In the genomic region with DNA sequence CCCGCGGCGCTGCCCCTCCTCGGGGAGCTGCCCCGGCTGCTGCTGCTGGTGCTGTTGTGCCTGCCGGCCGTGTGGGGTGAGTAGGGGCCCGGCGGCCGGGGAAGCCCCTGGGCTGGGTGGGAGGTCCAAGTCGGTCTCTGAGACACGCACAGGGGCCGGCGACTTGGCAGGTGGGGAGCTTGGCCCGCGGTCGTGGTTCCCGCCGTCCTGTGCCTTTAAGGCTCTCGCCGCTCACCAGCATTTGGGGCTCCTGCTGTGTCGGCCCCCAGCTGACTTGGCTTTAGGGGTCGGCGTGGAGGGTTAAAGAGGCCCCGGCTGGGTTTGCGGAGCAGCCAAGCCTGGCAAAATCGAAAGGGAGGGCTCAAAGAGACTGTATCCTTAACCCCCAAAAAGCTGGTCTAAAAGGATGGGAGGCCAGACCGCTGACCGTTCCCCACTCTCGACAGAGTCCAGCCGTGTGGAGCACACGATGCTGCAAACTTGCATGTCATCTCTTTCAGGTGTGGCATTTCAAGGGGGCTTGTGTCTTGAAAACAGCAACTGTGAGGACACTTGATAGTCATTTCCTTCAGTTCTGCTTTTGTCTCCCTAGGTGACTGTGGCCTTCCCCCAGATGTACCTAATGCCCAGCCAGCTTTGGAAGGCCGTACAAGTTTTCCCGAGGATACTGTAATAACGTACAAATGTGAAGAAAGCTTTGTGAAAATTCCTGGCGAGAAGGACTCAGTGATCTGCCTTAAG, we compare ENCODE assay signal across 8 cellular contexts. TPM values are rescaled to one million over a fixed set of nuclear protein-coding genes. Genes with fewer than 3 reads are reported as not detected.
DNase-seq lines count a peak whose midpoint lies in the region; FAIRE-seq and TF ChIP-seq lines count a peak whose summit lies in the region.

No MANE protein-coding gene starts in this region.

- H3K36me3 Mint-ChIP-seq in astrocyte (ENCODE audit: low read depth, unreplicated experiment): no peaks in the 10 kb centered on the region

- peaks cover 1% of the 10 kb centered on the region for H3K4me1 Mint-ChIP-seq in astrocyte (ENCODE audit: low read depth, unreplicated experiment)

- H3K9me3 Mint-ChIP-seq in astrocyte (ENCODE audit: unreplicated experiment): no peaks in the 10 kb centered on the region

- H3K36me3 ChIP-seq in MG63 (peaks cover 48% of the 10 kb centered on the region), astrocyte (ENCODE audit: insufficient read depth, low read length) (no peaks in the 10 kb centered on the region), smooth muscle cell (ENCODE audit: low read depth) (peaks cover 2% of the 10 kb centered on the region)

- H3K4me3 ChIP-seq in MG63 (peak overlapping the region; percentile 93), astrocyte (ENCODE audit: insufficient read depth, low read depth, low read length) (peak overlapping the region; percentile 77), iPS-18c (ENCODE audit: insufficient read depth, low read depth, low read length) (peak overlapping the region; percentile 83), smooth muscle cell (peak overlapping the region; percentile 71)

- WGBS in smooth muscle cell (ENCODE audit: low lambda C conversion rate): 2% methylated on average over 27 of the region's 36 CpGs

- no peak for TF ChIP-seq CTCF in astrocyte (IDR thresholded peaks at IDR 0.05; ENCODE audit: insufficient read depth, low read depth, low read length)
- no peak for TF ChIP-seq CTCF in smooth muscle cell (IDR thresholded peaks at IDR 0.05; ENCODE audit: borderline replicate concordance, insufficient read depth, poor library complexity, severe bottlenecking)

- peak; percentile 73 for FAIRE-seq in GM18507 (lab: Jason Lieb, UNC)
- FAIRE-seq in astrocyte (lab: Jason Lieb, UNC): no peak

- H3K9ac ChIP-seq in astrocyte (ENCODE audit: low read length) (peak overlapping the region; percentile 89), smooth muscle cell (ENCODE audit: low read depth) (peak overlapping the region; percentile 90)

- in situ Hi-C loops in ACHN (cut with HindIII; ENCODE audit: low pct_ligation_motif_present, low pct_unique_long_range_greater_than_20kb, low sequenced_read_pairs): no loop called here

- H3K4me3 Mint-ChIP-seq in astrocyte (ENCODE audit: unreplicated experiment): peak overlapping the region; percentile 90

- DNase-seq in ACHN (peak; percentile 24), GM18507 (ENCODE audit: extremely low spot score, insufficient read length, low read depth) (no peak), MG63 (no peak), astrocyte (ENCODE audit: low read depth) (peak; percentile 8), smooth muscle cell (lab: John Stamatoyannopoulos, UW; ENCODE audit: unreplicated experiment) (no peak), cortex of kidney (lab: John Stamatoyannopoulos, UW) (no peak), NCI-H146 treated with DMSO at 0.1 percent for 48 hours (lab: John Stamatoyannopoulos, UW; ENCODE audit: unreplicated experiment) (no peak)

- H3K9me3 ChIP-seq in MG63: no peaks in the 10 kb centered on the region
- H3K9me3 ChIP-seq in astrocyte (ENCODE audit: insufficient read depth, low read depth, low read length): no peaks in the 10 kb centered on the region
- no peaks in the 10 kb centered on the region for H3K9me3 ChIP-seq in iPS-18c (ENCODE audit: control insufficient read depth, insufficient read depth, low read length)
- H3K9me3 ChIP-seq in smooth muscle cell (replicated peaks; ENCODE audit: low read depth): no peaks in the 10 kb centered on the region

- H3K27ac ChIP-seq in astrocyte (ENCODE audit: low read depth, low read length) (peak overlapping the region; percentile 76), smooth muscle cell (ENCODE audit: low read depth) (peak overlapping the region; percentile 60)

- H3K27me3 ChIP-seq in MG63: no peaks in the 10 kb centered on the region
- no peaks in the 10 kb centered on the region for H3K27me3 ChIP-seq in astrocyte (ENCODE audit: insufficient read depth, low read length)
- H3K27me3 ChIP-seq in smooth muscle cell (ENCODE audit: low read depth): no peaks in the 10 kb centered on the region

- no peaks in the 10 kb centered on the region for H4K20me1 ChIP-seq in astrocyte (ENCODE audit: insufficient read depth, low read length)
- no peaks in the 10 kb centered on the region for H4K20me1 ChIP-seq in smooth muscle cell (ENCODE audit: low read depth)

- peaks cover 6% of the 10 kb centered on the region for H3F3A ChIP-seq in smooth muscle cell (ENCODE audit: low read depth)

- H3K79me2 ChIP-seq in astrocyte (ENCODE audit: insufficient read depth, low read length) (no peaks in the 10 kb centered on the region), smooth muscle cell (ENCODE audit: low read depth) (no peaks in the 10 kb centered on the region)

- H3K4me2 ChIP-seq in astrocyte (ENCODE audit: low read length): peak overlapping the region; percentile 95
- H3K4me2 ChIP-seq in smooth muscle cell: peak overlapping the region; percentile 99

- H3K27ac Mint-ChIP-seq in astrocyte (ENCODE audit: unreplicated experiment): peak overlapping the region; percentile 90

- H3K27me3 Mint-ChIP-seq in astrocyte (ENCODE audit: low read depth, unreplicated experiment): peaks cover 6% of the 10 kb centered on the region

- peaks cover 7% of the 10 kb centered on the region for H3K4me1 ChIP-seq in astrocyte (ENCODE audit: insufficient read depth, low read length)
- peaks cover 9% of the 10 kb centered on the region for H3K4me1 ChIP-seq in smooth muscle cell (ENCODE audit: low read depth)

- peak overlapping the region; percentile 97 for H2AFZ ChIP-seq in astrocyte (ENCODE audit: low read depth, low read length)
- peak overlapping the region; percentile 94 for H2AFZ ChIP-seq in smooth muscle cell (ENCODE audit: low read depth)

RNA-seq across cellular contexts. Expression of gene CD55, which starts 0.5 kb away (rescaled TPM):
- 133 and 252 TPM in 2 replicates for total RNA-seq in MG63 (2014; rRNA removed; shearing (Covaris generic); ENCODE audit: low replicate concordance)
- 18.7 and 27.3 TPM in 2 replicates for total RNA-seq in astrocyte
- 38.9 and 46.5 TPM in 2 replicates for total RNA-seq in smooth muscle cell
- 23.9 and 27.9 TPM in 2 replicates for polyA plus RNA-seq in smooth muscle cell

Comparison
In these comparisons a context has a peak if more than half of its experiments do, and no peak if none do; other contexts are left out.
1. DNase-seq: peak in ACHN (single experiment) and astrocyte (single experiment); none in GM18507 (single experiment), MG63 (single experiment), smooth muscle cell (single experiment), cortex of kidney (single experiment) and NCI-H146 treated with DMSO at 0.1 percent for 48 hours (single experiment).
2. Peak in every context shown above with its lines, with median percentiles within 50 percentile points of each other: H3K4me3 ChIP-seq.